In the genomic region with DNA sequence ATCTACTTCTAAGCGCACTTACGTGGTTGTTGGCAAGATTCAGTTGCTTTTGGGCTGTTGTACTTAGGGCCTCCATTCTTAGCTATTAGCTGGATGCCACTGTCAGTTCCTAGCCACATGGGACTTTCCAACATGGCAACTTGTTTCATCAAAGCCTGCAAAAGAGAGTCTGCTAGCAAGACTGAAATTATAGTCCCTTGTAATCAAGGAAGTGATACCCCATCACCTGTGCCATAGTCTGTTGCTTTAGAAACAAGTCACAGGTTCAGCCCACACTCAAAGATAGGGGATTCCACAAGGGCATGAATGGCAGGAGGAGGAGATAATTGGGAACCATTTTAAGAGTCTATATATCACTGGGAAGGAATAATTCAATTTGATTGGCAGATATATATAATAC, we compare ENCODE assay signal across 8 cellular contexts. TPM values are rescaled to one million over a fixed set of nuclear protein-coding genes. Genes with fewer than 3 reads are reported as not detected.
DNase-seq lines count a peak whose midpoint lies in the region; ATAC-seq and TF ChIP-seq lines count a peak whose summit lies in the region.

No MANE protein-coding gene starts in this region.

- ATAC-seq in GM18505 (IDR thresholded peaks at IDR 0.05; ENCODE audit: unreplicated experiment) (peak; percentile 94), GM19438 (IDR thresholded peaks at IDR 0.05; ENCODE audit: low read depth, unreplicated experiment) (peak; percentile 86), HG02870 (IDR thresholded peaks at IDR 0.05; ENCODE audit: unreplicated experiment) (peak; percentile 97), HG03558 (IDR thresholded peaks at IDR 0.05; ENCODE audit: extremely low read depth, unreplicated experiment) (peak; percentile 88)

- no peak for TF ChIP-seq POLR2A in GM18505 (IDR thresholded peaks at IDR 0.05; ENCODE audit: borderline replicate concordance, extremely low read depth, insufficient read depth, insufficient read length)

- TF ChIP-seq CTCF in GM13976 (IDR thresholded peaks at IDR 0.05; ENCODE audit: borderline replicate concordance, control extremely low read depth, extremely low read depth, insufficient read depth, missing control alignments): no peak

- in situ Hi-C loops in GM13976 (cut with MboI; ENCODE audit: low sequenced_read_pairs, unreplicated experiment): no loop called here

- DNase-seq in GM13976 (ENCODE audit: low spot score) (no peak), dermis blood vessel endothelial cell (no peak), SHP77 (lab: John Stamatoyannopoulos, UW) (no peak)
- no peak for DNase-seq in activated CD4-positive, alpha-beta T cell treated with anti-CD3 and anti-CD28 coated beads for 48 hours

RNA-seq across cellular contexts. Expression of a gene that starts 27.1 kb away (rescaled TPM):
- not detected in 2 replicates for total RNA-seq in dermis blood vessel endothelial cell
